ENCODE assay signal across 17 cellular contexts in the genomic region with DNA sequence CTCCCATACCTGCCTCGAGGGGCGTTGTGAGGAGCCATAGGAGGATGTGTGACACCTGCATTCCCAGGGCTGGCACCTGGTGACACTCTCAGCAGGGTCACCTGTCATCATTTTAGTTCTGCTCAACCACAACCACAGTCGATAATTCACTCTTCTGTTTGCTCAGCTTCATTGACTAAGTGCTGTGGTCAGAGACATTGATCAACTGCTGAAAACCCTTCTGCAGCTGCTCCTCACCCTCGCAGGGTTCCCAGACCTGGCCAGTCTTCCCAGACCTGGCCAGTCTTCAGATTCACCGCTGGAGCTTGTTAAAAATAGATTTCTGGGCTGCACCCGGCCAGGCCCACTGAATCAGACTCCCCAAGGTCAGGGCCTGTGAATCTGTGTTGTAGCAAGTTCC.
DNase-seq lines count a peak whose midpoint lies in the region; ATAC-seq lines count a peak whose summit lies in the region.
"Had no signal": no experiment of that assay in that cellular context is flagged by ENCODE, and none has a peak within 500 bp of the region (broad histone marks: within the 10 kb centered on the region; RNA-seq: fewer than 3 reads in every experiment).

No MANE protein-coding gene starts in this region.

- H3K36me3 ChIP-seq in SJCRH30 (0 out of 2 replicates have a peak, but pooled peaks cover 9% of the 10 kb centered on the region), HAP-1 (replicated peaks) (no peaks in the 10 kb centered on the region)

- no peak for ATAC-seq in GM21576 (IDR thresholded peaks at IDR 0.05; ENCODE audit: unreplicated experiment)
- ATAC-seq: Panc1 had no signal

- peak; percentile 27 for DNase-seq in NCI-H2196 (lab: John Stamatoyannopoulos, UW; ENCODE audit: unreplicated experiment)
- no peak for DNase-seq in NCI-H2196 treated with DMSO at 0.1 percent for 48 hours (lab: John Stamatoyannopoulos, UW; ENCODE audit: unreplicated experiment)
- peak; percentile 94 for DNase-seq in NCI-H2029 treated with DMSO at 0.1 percent for 48 hours (lab: John Stamatoyannopoulos, UW)
- DNase-seq in SJCRH30: peak; percentile 69 to 83
- DNase-seq in renal cortical epithelial cell (ENCODE audit: low read depth): peak; percentile 7
- DNase-seq in NOMO-1 (lab: John Stamatoyannopoulos, UW; ENCODE audit: unreplicated experiment in 2 of 2): no peak
- no peak for DNase-seq in HAP-1 (ENCODE audit: low spot score in 2 of 2)
- DNase-seq: activated CD8-positive, alpha-beta memory T cell treated with anti-CD3 and anti-CD28 coated beads, Interleukin-2, amount 50 U/mL, for 4 hours; activated naive CD4-positive, alpha-beta T cell treated with anti-CD3 and anti-CD28 coated beads, Interleukin-2, amount 50 U/mL, for 16 hours; foreskin melanocyte; mesendoderm; NCI-H2171 treated with DMSO at 0.1 percent for 48 hours; sigmoid colon; stimulated activated CD4-positive, alpha-beta T cell treated with anti-CD3 and anti-CD28 coated beads, Interleukin-4, amount 100 ng/mL, for 4 hours had no signal

- peak overlapping the region; percentile 88 for H3K27ac ChIP-seq in SJCRH30
- H3K27ac ChIP-seq: sigmoid colon had no signal

- H3K4me3 ChIP-seq in SJCRH30 (no peak overlapping the region), HAP-1 (no peak overlapping the region)
- H3K4me3 ChIP-seq: A549, sigmoid colon had no signal

- no peaks in the 10 kb centered on the region for H3K9me3 ChIP-seq in SJCRH30 (replicated peaks)
- H3K9me3 ChIP-seq in HAP-1: no peaks in the 10 kb centered on the region
- H3K9me3 ChIP-seq: A549, sigmoid colon had no signal

- in situ Hi-C loops in HAP-1 (cut with MboI; ENCODE audit: low sequenced_read_pairs): no loop called here

- H3K4me1 ChIP-seq in SJCRH30: peaks cover 37% of the 10 kb centered on the region
- H3K4me1 ChIP-seq in HAP-1: no peaks in the 10 kb centered on the region
- H3K4me1 ChIP-seq: sigmoid colon had no signal

- H3K27me3 ChIP-seq in SJCRH30 (no peaks in the 10 kb centered on the region), HAP-1 (ENCODE audit: low read depth) (no peaks in the 10 kb centered on the region)
- H3K27me3 ChIP-seq: sigmoid colon had no signal

Comparison
In these comparisons a context has a peak if more than half of its experiments do, and no peak if none do; other contexts are left out.
1. DNase-seq: peak in NCI-H2196 (single experiment), NCI-H2029 treated with DMSO at 0.1 percent for 48 hours (single experiment), SJCRH30 (2 of 2) and renal cortical epithelial cell (single experiment); none in NCI-H2196 treated with DMSO at 0.1 percent for 48 hours (single experiment), NOMO-1 (0 of 2) and HAP-1 (0 of 2).